In genomic region chr12:72869025-72869424, GRCh38 we compare ENCODE assay signal across 16 cellular contexts.
"Had no signal": no experiment of that assay in that cellular context is flagged by ENCODE, and none has a peak within 500 bp of the region (broad histone marks: within the 10 kb centered on the region; RNA-seq: fewer than 3 reads in every experiment).

No MANE protein-coding gene starts in this region.

- H3K9me3 ChIP-seq: colonic mucosa, neutrophil, prostate gland, tibial artery, upper lobe of left lung, uterus had no signal

- H3K4me1 ChIP-seq: colonic mucosa, prostate gland, right atrium auricular region, sigmoid colon, stomach, tibial artery, upper lobe of left lung, uterus had no signal

- H3K36me3 ChIP-seq: colonic mucosa, neutrophil, prostate gland, right atrium auricular region, sigmoid colon, stomach, tibial artery, upper lobe of left lung, uterus had no signal

- H3K27ac ChIP-seq: colonic mucosa, neutrophil, prostate gland, right atrium auricular region, sigmoid colon, stomach, tibial artery, upper lobe of left lung, uterus had no signal

- H3K4me3 ChIP-seq: colonic mucosa, prostate gland, right atrium auricular region, sigmoid colon, stomach, tibial artery, upper lobe of left lung, uterus had no signal

- DNase-seq: colonic mucosa; effector memory CD4-positive, alpha-beta T cell; mesenchymal stem cell; naive thymus-derived CD8-positive, alpha-beta T cell; sigmoid colon; stimulated activated CD4-positive, alpha-beta T cell treated with anti-CD3 and anti-CD28 coated beads, Interleukin-2, amount 100 ng/mL, for 24 hours; stimulated activated CD4-positive, alpha-beta T cell treated with anti-CD3 and anti-CD28 coated beads, Interleukin-4, amount 100 ng/mL, for 24 hours; stimulated activated naive CD4-positive, alpha-beta T cell treated with Interleukin-2 at 50 U/mL for 16 hours; stomach; tibial artery; upper lobe of left lung; uterus had no signal

- H3K27me3 ChIP-seq: colonic mucosa, neutrophil, right atrium auricular region, sigmoid colon, stomach, tibial artery, upper lobe of left lung, uterus had no signal

- ATAC-seq: naive thymus-derived CD8-positive, alpha-beta T cell; stimulated activated effector memory CD8-positive, alpha-beta T cell treated with anti-CD3 and anti-CD28 coated beads, Interleukin-12 subunit alpha, Interleukin-12 subunit beta, amount 100 ng/mL, for 72 hours had no signal
